Comparison of ENCODE assay signal across 13 cellular contexts in the genomic region with DNA sequence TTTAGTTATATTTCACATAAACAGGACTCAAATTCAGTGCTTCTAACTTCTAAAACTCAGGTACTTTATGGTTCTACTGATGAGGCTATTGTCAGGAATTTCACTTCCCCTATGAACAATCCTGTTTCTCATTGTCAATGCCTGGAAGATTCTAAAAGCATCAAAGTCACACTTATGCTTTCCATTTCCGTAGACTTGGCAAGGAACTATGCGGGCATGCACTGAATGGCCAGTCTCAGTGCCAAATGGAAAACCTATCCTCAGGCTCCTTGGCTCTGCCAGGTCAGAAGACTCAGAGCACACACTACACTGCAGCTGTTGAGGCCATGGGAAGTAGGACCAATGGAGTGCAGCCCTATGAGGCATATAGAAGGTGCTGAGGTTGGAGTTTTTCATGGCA.
DNase-seq lines count a peak whose midpoint lies in the region; ATAC-seq and TF ChIP-seq lines count a peak whose summit lies in the region.
"Had no signal": no experiment of that assay in that cellular context is flagged by ENCODE, and none has a peak within 500 bp of the region (broad histone marks: within the 10 kb centered on the region; RNA-seq: fewer than 3 reads in every experiment).

No MANE protein-coding gene starts in this region.

- ATAC-seq in left lung (peak; percentile 59), natural killer cell (no peak)

- peak overlapping the region; percentile 25; the same call in 1 of the 2 replicates for H3K27ac ChIP-seq in 22Rv1
- H3K27ac ChIP-seq in left lung: no peak overlapping the region

- H3K4me3 Mint-ChIP-seq in MCF 10A (ENCODE audit: unreplicated experiment): no peak overlapping the region
- no peak overlapping the region for H3K4me3 Mint-ChIP-seq in natural killer cell
- H3K4me3 Mint-ChIP-seq: B cell had no signal

- H3K27ac Mint-ChIP-seq in MCF 10A (ENCODE audit: low read depth, unreplicated experiment): no peak overlapping the region
- H3K27ac Mint-ChIP-seq in natural killer cell: no peak overlapping the region
- H3K27ac Mint-ChIP-seq: B cell had no signal

- H3K4me3 ChIP-seq in left lung: no peak overlapping the region

- CTCF ChIA-PET in MCF 10A (lab: Yijun Ruan, JAX): interaction anchor here (0.6 to 4.3 kb wide), 27 partner anchors 9 to 404 kb away, joined by 3 to 46 read pairs (median 5); a partner anchor contains a TSS

- TF ChIP-seq CTCF in 22Rv1 (IDR thresholded peaks at IDR 0.05): no peak
- TF ChIP-seq CTCF in MCF 10A (IDR thresholded peaks at IDR 0.05; ENCODE audit: unreplicated experiment): no peak
- no peak for TF ChIP-seq CTCF in left lung (IDR thresholded peaks at IDR 0.05)
- TF ChIP-seq CTCF in natural killer cell (IDR thresholded peaks at IDR 0.05): no peak

- peaks cover 0 to 17% of the 10 kb centered on the region in 2 donors for H3K4me1 ChIP-seq in left lung

- no peaks in the 10 kb centered on the region for H3K36me3 ChIP-seq in left lung

- H3K27me3 Mint-ChIP-seq in MCF 10A (ENCODE audit: insufficient read depth, unreplicated experiment) (no peaks in the 10 kb centered on the region), natural killer cell (ENCODE audit: low read depth in 2 of 2) (no peaks in the 10 kb centered on the region)

- POLR2A ChIA-PET in MCF 10A (lab: Yijun Ruan, JAX): interaction anchor here (0.7 to 6.3 kb wide), 7 partner anchors 97 to 398 kb away, joined by 3 to 60 read pairs (median 4); a partner anchor contains a TSS

- no peaks in the 10 kb centered on the region for H3K27me3 ChIP-seq in left lung

- no peaks in the 10 kb centered on the region for H3K36me3 Mint-ChIP-seq in MCF 10A (ENCODE audit: insufficient read depth, unreplicated experiment)
- H3K36me3 Mint-ChIP-seq in natural killer cell: no peaks in the 10 kb centered on the region

- H3K9me3 Mint-ChIP-seq in MCF 10A (ENCODE audit: unreplicated experiment) (no peaks in the 10 kb centered on the region), natural killer cell (no peaks in the 10 kb centered on the region)

- peak; percentile 50 for DNase-seq in HK-2 (ENCODE audit: unreplicated experiment)
- DNase-seq in MCF 10A (ENCODE audit: unreplicated experiment): peak; percentile 66
- no peak for DNase-seq in left lung
- no peak for DNase-seq in T1000 (lab: John Stamatoyannopoulos, UW)
- DNase-seq in natural killer cell: no peak
- no peak for DNase-seq in activated CD8-positive, alpha-beta memory T cell treated with anti-CD3 and anti-CD28 coated beads, Interleukin-2, amount 50 U/mL, for 4 hours
- DNase-seq in NCI-H2081 (lab: John Stamatoyannopoulos, UW): no peak
- DNase-seq: activated CD8-positive, alpha-beta memory T cell treated with anti-CD3 and anti-CD28 coated beads for 24 hours; NCI-H1105; stimulated activated CD4-positive, alpha-beta T cell treated with anti-CD3 and anti-CD28 coated beads, Interleukin-15, amount 100 ng/mL, for 24 hours; T-helper 2 cell had no signal

- intact Hi-C loops in MCF 10A (cut with micrococcal nuclease): loop anchor here (5.0 kb wide), 1 partner anchor 740 kb away; no protein-coding TSS in a partner anchor
- intact Hi-C loops in left lung (cut with DNase I): loop anchor here in 1 of 2 donors (5.0 kb wide), 1 partner anchor 400 kb away; no protein-coding TSS in a partner anchor
- intact Hi-C loops in natural killer cell (cut with micrococcal nuclease): loop anchor here (2.0 kb wide), 1 partner anchor 398 kb away; no protein-coding TSS in a partner anchor

- BruUV-seq in MCF 10A (replicated peaks; lab: Mats Ljungman, UMichigan): no TSS peak

- H3K9me3 ChIP-seq in left lung: no peaks in the 10 kb centered on the region

- H3K4me1 Mint-ChIP-seq in MCF 10A (ENCODE audit: insufficient read depth, unreplicated experiment): peaks cover 6% of the 10 kb centered on the region
- no peaks in the 10 kb centered on the region for H3K4me1 Mint-ChIP-seq in natural killer cell
- H3K4me1 Mint-ChIP-seq: B cell had no signal

Comparison
In these comparisons a context has a peak if more than half of its experiments do, and no peak if none do; other contexts are left out.
1. DNase-seq: peak in HK-2 (single experiment) and MCF 10A (single experiment); none in left lung (0 of 2), T1000 (single experiment), natural killer cell (single experiment), activated CD8-positive, alpha-beta memory T cell treated with anti-CD3 and anti-CD28 coated beads, Interleukin-2, amount 50 U/mL, for 4 hours (single experiment) and NCI-H2081 (0 of 2).